17 cellular contexts compared by ENCODE assay signal in genomic region chrX:13159886-13160285, GRCh38.
DNase-seq lines count a peak whose midpoint lies in the region; ATAC-seq and TF ChIP-seq lines count a peak whose summit lies in the region.
"Had no signal": no experiment of that assay in that cellular context is flagged by ENCODE, and none has a peak within 500 bp of the region (broad histone marks: within the 10 kb centered on the region; RNA-seq: fewer than 3 reads in every experiment).

No MANE protein-coding gene starts in this region.

- TF ChIP-seq EP300 in esophagus muscularis mucosa (IDR thresholded peaks at IDR 0.05) = no peak

- peaks cover 0 to 36% (median 0%) of the 10 kb centered on the region in 7 donors for H3K27me3 ChIP-seq in heart right ventricle
- H3K27me3 ChIP-seq in esophagus muscularis mucosa = no peaks in the 10 kb centered on the region

- ATAC-seq in heart right ventricle = no peak
- no peak for ATAC-seq in Right ventricle myocardium superior (ENCODE audit: poor library complexity)
- ATAC-seq: HCT116 had no signal

- TF ChIP-seq POLR2A in esophagus muscularis mucosa (IDR thresholded peaks at IDR 0.05; ENCODE audit: low read depth) = no peak

- H3K27ac Mint-ChIP-seq in nephron (peak overlapping the region; percentile 83 to 96 (median 91)), type B pancreatic cell (no peak overlapping the region)

- H3K27ac ChIP-seq in heart right ventricle (peak overlapping the region in 8 of 10 donors; percentile 48 to 81 (median 70)), esophagus muscularis mucosa (replicated peaks in 1 of 4) (peak overlapping the region in 3 of 4 donors; percentile 55 to 79 (median 59))
- H3K27ac ChIP-seq: PC-9 had no signal

- H3K4me1 Mint-ChIP-seq in nephron = peaks cover 49% of the 10 kb centered on the region
- peaks cover 9% of the 10 kb centered on the region for H3K4me1 Mint-ChIP-seq in type B pancreatic cell (ENCODE audit: unreplicated experiment)

- H3K36me3 Mint-ChIP-seq in nephron (ENCODE audit: low read depth) = no peaks in the 10 kb centered on the region
- no peaks in the 10 kb centered on the region for H3K36me3 Mint-ChIP-seq in type B pancreatic cell

- no peak for DNase-seq in heart right ventricle
- DNase-seq in Right ventricle myocardium superior = no peak
- no peak for DNase-seq in esophagus muscularis mucosa (ENCODE audit: extremely low spot score)
- no peak for DNase-seq in NCI-H526 (lab: John Stamatoyannopoulos, UW)
- no peak for DNase-seq in type B pancreatic cell (ENCODE audit: extremely low spot score, unreplicated experiment)
- DNase-seq in islet precursor cell = no peak
- DNase-seq: AML-193, Caco-2, DMS79 treated with DMSO at 0.1 percent for 48 hours, KBM-7, NCI-H1048, NCI-H146, NCI-H2107, NCI-H226, PC-9 had no signal

- intact Hi-C loops in heart right ventricle (cut with DNase I) (loop anchor here in 4 of 10 donors (2.0 to 10.0 kb wide), 5 partner anchors 45 to 185 kb away; partner anchors contain the start of gene TMSB4X (in 3 of the 4)), Right ventricle myocardium superior (cut with DNase I) (no loop called here), esophagus muscularis mucosa (cut with DNase I) (no loop called here)

- H3K36me3 ChIP-seq in heart right ventricle = no peaks in the 10 kb centered on the region
- H3K36me3 ChIP-seq in esophagus muscularis mucosa = no peaks in the 10 kb centered on the region

- H3K9me3 ChIP-seq in heart right ventricle (peaks cover 0 to under 1% (median 0%) of the 10 kb centered on the region in 11 donors), esophagus muscularis mucosa (no peaks in the 10 kb centered on the region)
- H3K9me3 ChIP-seq: Caco-2 had no signal

- no peak overlapping the region for H3K4me3 Mint-ChIP-seq in nephron
- no peak overlapping the region for H3K4me3 Mint-ChIP-seq in type B pancreatic cell

- H3K9me3 Mint-ChIP-seq in nephron (peaks cover 12% of the 10 kb centered on the region), type B pancreatic cell (peaks cover 9% of the 10 kb centered on the region)

- H3K4me1 ChIP-seq in heart right ventricle = peaks cover 0 to 34% (median 8%) of the 10 kb centered on the region in 9 donors
- H3K4me1 ChIP-seq in esophagus muscularis mucosa = peaks cover 18 to 36% (median 27%) of the 10 kb centered on the region in 4 donors

- TF ChIP-seq CTCF in heart right ventricle (IDR thresholded peaks at IDR 0.05) (no peak), esophagus muscularis mucosa (IDR thresholded peaks at IDR 0.05) (no peak), nephron (IDR thresholded peaks at IDR 0.05; ENCODE audit: unreplicated experiment in 3 of 3) (no peak), type B pancreatic cell (conservative IDR thresholded peaks at IDR 0.05) (no peak)

- H3K27me3 Mint-ChIP-seq in nephron (ENCODE audit: low read depth) = no peaks in the 10 kb centered on the region
- H3K27me3 Mint-ChIP-seq in type B pancreatic cell = no peaks in the 10 kb centered on the region

- no peak overlapping the region for H3K4me3 ChIP-seq in heart right ventricle
- no peak overlapping the region for H3K4me3 ChIP-seq in esophagus muscularis mucosa
- H3K4me3 ChIP-seq: PC-9 had no signal
